ENCODE assay signal across 1 cellular context in genomic region chr12:115437061-115437567, GRCh38.
TF ChIP-seq lines count a peak whose summit lies in the region.

No MANE protein-coding gene starts in this region.

TF ChIP-seq in HepG2, 621 proteins besides CTCF, POLR2A, EP300 and RAD21 (continued from another document and continues in another):
- no peak for TF ChIP-seq ETS1 (CRISPR knock-in tag; IDR thresholded peaks at IDR 0.05)
- TF ChIP-seq ZNF788 (CRISPR knock-in tag; IDR thresholded peaks at IDR 0.05; ENCODE audit: borderline replicate concordance), result peak; percentile 45; the same call in 1 of the 2 replicates
- TF ChIP-seq GATAD1 (CRISPR knock-in tag; IDR thresholded peaks at IDR 0.05), result peak; percentile 51
- TF ChIP-seq NRL (CRISPR knock-in tag; IDR thresholded peaks at IDR 0.05; ENCODE audit: borderline replicate concordance), result no peak
- peak; percentile 71; the same call in 1 of the 2 replicates for TF ChIP-seq BHLHE40 (IDR thresholded peaks at IDR 0.05; ENCODE audit: low read length)
- TF ChIP-seq TRAFD1 (CRISPR knock-in tag; IDR thresholded peaks at IDR 0.05; ENCODE audit: borderline replicate concordance), result no peak
- 0 out of 2 replicates have a peak, but pooled peaks have one; percentile 32 for TF ChIP-seq MYPOP (CRISPR knock-in tag; IDR thresholded peaks at IDR 0.05)
- TF ChIP-seq TAF1 (CRISPR knock-in tag; IDR thresholded peaks at IDR 0.05), result no peak
- TF ChIP-seq ATF5 (CRISPR knock-in tag; IDR thresholded peaks at IDR 0.05; ENCODE audit: low read depth), result no peak
- no peak for TF ChIP-seq GLMP (CRISPR knock-in tag; IDR thresholded peaks at IDR 0.05; ENCODE audit: borderline replicate concordance)
- TF ChIP-seq TEAD2 (CRISPR knock-in tag; IDR thresholded peaks at IDR 0.05), result no peak
- 0 out of 2 replicates have a peak, but pooled peaks have one; percentile 23 for TF ChIP-seq ZSCAN29 (CRISPR knock-in tag; conservative IDR thresholded peaks at IDR 0.05)
- TF ChIP-seq ZBTB39 (CRISPR knock-in tag; IDR thresholded peaks at IDR 0.05), result no peak
- no peak for TF ChIP-seq ZNF546 (CRISPR knock-in tag; conservative IDR thresholded peaks at IDR 0.05)
- TF ChIP-seq NCOA2 (CRISPR knock-in tag; IDR thresholded peaks at IDR 0.05), result peak; percentile 92
- no peak for TF ChIP-seq SRSF4 (IDR thresholded peaks at IDR 0.05; ENCODE audit: low read depth, low read length, poor library complexity, severe bottlenecking)
- no peak for TF ChIP-seq AKNA (CRISPR knock-in tag; IDR thresholded peaks at IDR 0.05; ENCODE audit: borderline replicate concordance)
- TF ChIP-seq SALL2 (CRISPR knock-in tag; IDR thresholded peaks at IDR 0.05), result 0 out of 2 replicates have a peak, but pooled peaks have one; percentile 68
- no peak for TF ChIP-seq ZNF850 (CRISPR knock-in tag; conservative IDR thresholded peaks at IDR 0.05)
- TF ChIP-seq DMTF1 (CRISPR knock-in tag; IDR thresholded peaks at IDR 0.05), result no peak
- no peak for TF ChIP-seq KLF6 (CRISPR knock-in tag; IDR thresholded peaks at IDR 0.05)
- no peak for TF ChIP-seq RBM39 (IDR thresholded peaks at IDR 0.05; ENCODE audit: low read depth, low read length, poor library complexity, severe bottlenecking)
- TF ChIP-seq JARID2 (CRISPR knock-in tag; IDR thresholded peaks at IDR 0.05; ENCODE audit: insufficient replicate concordance), result no peak
- TF ChIP-seq ZMYM3 (CRISPR knock-in tag; IDR thresholded peaks at IDR 0.05), result peak; percentile 16; the same call in 1 of the 2 replicates
- TF ChIP-seq ZFP1 (CRISPR knock-in tag; IDR thresholded peaks at IDR 0.05), result no peak
- TF ChIP-seq HCFC1 (IDR thresholded peaks at IDR 0.05; ENCODE audit: low read depth, low read length), result no peak
- no peak for TF ChIP-seq KLF13 (CRISPR knock-in tag; IDR thresholded peaks at IDR 0.05)
- no peak for TF ChIP-seq PTBP1 (IDR thresholded peaks at IDR 0.05; ENCODE audit: low read depth, low read length, poor library complexity, severe bottlenecking)
- no peak for TF ChIP-seq ZNF513 (CRISPR knock-in tag; conservative IDR thresholded peaks at IDR 0.05)
- no peak for TF ChIP-seq ATF7 (IDR thresholded peaks at IDR 0.05)
- no peak for TF ChIP-seq ATF7 (CRISPR knock-in tag; IDR thresholded peaks at IDR 0.05)
- no peak for TF ChIP-seq CENPT (CRISPR knock-in tag; IDR thresholded peaks at IDR 0.05; ENCODE audit: low read depth)
- TF ChIP-seq AHR (CRISPR knock-in tag; IDR thresholded peaks at IDR 0.05), result no peak
- peak; percentile 64 for TF ChIP-seq ZMYM4 (CRISPR knock-in tag; IDR thresholded peaks at IDR 0.05)
- no peak for TF ChIP-seq ZNF773 (CRISPR knock-in tag; IDR thresholded peaks at IDR 0.05; ENCODE audit: borderline replicate concordance)
- no peak for TF ChIP-seq ZNF761 (CRISPR knock-in tag; conservative IDR thresholded peaks at IDR 0.05)
- TF ChIP-seq TFDP1 (CRISPR knock-in tag; IDR thresholded peaks at IDR 0.05; ENCODE audit: borderline replicate concordance), result no peak
- no peak for TF ChIP-seq ZNF337 (CRISPR knock-in tag; IDR thresholded peaks at IDR 0.05; ENCODE audit: borderline replicate concordance, low read depth)
- TF ChIP-seq ONECUT2 (CRISPR knock-in tag; IDR thresholded peaks at IDR 0.05), result no peak
- TF ChIP-seq SMAD1 (CRISPR knock-in tag; IDR thresholded peaks at IDR 0.05; ENCODE audit: borderline replicate concordance, low read depth), result no peak
- TF ChIP-seq ZNF670 (CRISPR knock-in tag; IDR thresholded peaks at IDR 0.05; ENCODE audit: borderline replicate concordance), result no peak
- TF ChIP-seq SALL1 (CRISPR knock-in tag; IDR thresholded peaks at IDR 0.05), result peak; percentile 95
- TF ChIP-seq ZNF550 (CRISPR knock-in tag; IDR thresholded peaks at IDR 0.05; ENCODE audit: borderline replicate concordance), result no peak
- 0 out of 2 replicates have a peak, but pooled peaks have one; percentile 33 for TF ChIP-seq ATF1 (CRISPR knock-in tag; IDR thresholded peaks at IDR 0.05)
- TF ChIP-seq ZNF543 (CRISPR knock-in tag; IDR thresholded peaks at IDR 0.05), result no peak
- no peak for TF ChIP-seq POLR2AphosphoS5 (IDR thresholded peaks at IDR 0.05; ENCODE audit: low read depth, low read length)
- no peak for TF ChIP-seq ZNF790 (CRISPR knock-in tag; IDR thresholded peaks at IDR 0.05; ENCODE audit: borderline replicate concordance)
- no peak for TF ChIP-seq SAFB2 (CRISPR knock-in tag; IDR thresholded peaks at IDR 0.05; ENCODE audit: borderline replicate concordance, low read depth)
- TF ChIP-seq POLR2AphosphoS2 (IDR thresholded peaks at IDR 0.05; ENCODE audit: low read depth, low read length), result no peak
- TF ChIP-seq ZNF589 (CRISPR knock-in tag; conservative IDR thresholded peaks at IDR 0.05), result no peak
- no peak for TF ChIP-seq BORCS8-MEF2B (CRISPR knock-in tag; IDR thresholded peaks at IDR 0.05)
- no peak for TF ChIP-seq MTF1 (CRISPR knock-in tag; IDR thresholded peaks at IDR 0.05)
- no peak; the same call in 1 of the 2 replicates for TF ChIP-seq MED13 (CRISPR knock-in tag; IDR thresholded peaks at IDR 0.05)
